7 cellular contexts compared by ENCODE assay signal in genomic region chr17:62703776-62704380, GRCh38.
DNase-seq lines count a peak whose midpoint lies in the region; ATAC-seq and FAIRE-seq lines count a peak whose summit lies in the region.

No MANE protein-coding gene starts in this region.

- FAIRE-seq in GM18507 (lab: Jason Lieb, UNC): no peak

- peak overlapping the region; percentile 83 for H3K27ac ChIP-seq in layer of hippocampus (ENCODE audit: low read depth, low read length)

- ATAC-seq in HG02852 (IDR thresholded peaks at IDR 0.05; ENCODE audit: unreplicated experiment): peak; percentile 80

- DNase-seq in GM18507 (ENCODE audit: extremely low spot score, insufficient read length, low read depth): peak; percentile 57
- DNase-seq in NCI-H2107 treated with DMSO at 0.1 percent for 48 hours (lab: John Stamatoyannopoulos, UW; ENCODE audit: unreplicated experiment): peak; percentile 10
- DNase-seq in activated CD4-positive, CD25-positive, alpha-beta regulatory T cell (lab: John Stamatoyannopoulos, UW): peak; percentile 35 to 54 (median 48)
- peak; percentile 29 for DNase-seq in cerebellar cortex (ENCODE audit: low spot score)
- DNase-seq in stimulated activated CD4-positive, alpha-beta T cell treated with anti-CD3 and anti-CD28 coated beads, Interleukin-1b, Interleukin-23, amount 100 ng/mL, for 24 hours (ENCODE audit: low read depth in 4 of 4, low spot score in 1 of 4): peak; percentile 40 to 55 (median 53)

- no peaks in the 10 kb centered on the region for H3K27me3 ChIP-seq in layer of hippocampus (ENCODE audit: control insufficient read depth, insufficient read depth, low read length)

Comparison
In these comparisons a context has a peak if more than half of its experiments do, and no peak if none do; other contexts are left out.
1. Peak in every context shown above with its lines: DNase-seq, ATAC-seq and H3K27ac ChIP-seq.